Comparison of ENCODE assay signal across 13 cellular contexts in genomic region chr3:56985460-56986327, GRCh38.
DNase-seq lines count a peak whose midpoint lies in the region; ATAC-seq and TF ChIP-seq lines count a peak whose summit lies in the region.
"Had no signal": no experiment of that assay in that cellular context is flagged by ENCODE, and none has a peak within 500 bp of the region (broad histone marks: within the 10 kb centered on the region; RNA-seq: fewer than 3 reads in every experiment).

No MANE protein-coding gene starts in this region.

- no peak overlapping the region for H3K4ac ChIP-seq in H9 (ENCODE audit: low read depth, low read length)

- no peak overlapping the region for H2BK15ac ChIP-seq in H9 (ENCODE audit: low read depth, low read length)

- H3K79me1 ChIP-seq in H9 (ENCODE audit: insufficient read depth, low read depth, low read length, poor library complexity, severe bottlenecking), result no peaks in the 10 kb centered on the region

- DNase-seq in AG09309 (ENCODE audit: low read depth) (no peak), H9 (no peak), activated B cell treated with CpG ODN at 0.5 μM for 24 hours (no peak), foreskin keratinocyte (no peak), breast epithelium (ENCODE audit: low spot score in 2 of 2) (no peak), inferior parietal cortex (ENCODE audit: extremely low spot score) (no peak)
- DNase-seq in central memory CD4-positive, alpha-beta T cell, result no peak
- DNase-seq: Calu3, cerebellar nuclear complex, heart left ventricle, NCI-H187 treated with DMSO at 0.1 percent for 48 hours had no signal

- no peak overlapping the region for H3K4me3 Mint-ChIP-seq in H9
- no peak overlapping the region for H3K4me3 Mint-ChIP-seq in activated B cell treated with CpG ODN at 0.5 μM for 24 hours

- no peak overlapping the region for H2BK20ac ChIP-seq in H9 (ENCODE audit: low read depth, low read length, poor library complexity, severe bottlenecking)

- peak overlapping the region; percentile 41; the same call in 1 of the 2 replicates for H3K14ac ChIP-seq in H9 (ENCODE audit: insufficient read depth, low read length)

- no peaks in the 10 kb centered on the region for H3K79me2 ChIP-seq in H9 (ENCODE audit: insufficient read depth, low read length)

- no peak overlapping the region for H2AK5ac ChIP-seq in H9 (ENCODE audit: insufficient read length, low read length)

- POLR2A ChIA-PET in activated B cell treated with CpG ODN at 0.5 μM for 24 hours (lab: Charles Lee), result interaction anchor here (0.5 kb wide), 1 partner anchor 194 kb away, joined by 3 read pairs; no protein-coding TSS in a partner anchor

- H3K4me1 Mint-ChIP-seq in H9 (peaks cover 19 to 26% of the 10 kb centered on the region in 2 experiments), activated B cell treated with CpG ODN at 0.5 μM for 24 hours (peaks cover 3% of the 10 kb centered on the region)

- no peak overlapping the region for H3T11ph ChIP-seq in H9 (ENCODE audit: low read length)

- peaks cover 2% of the 10 kb centered on the region; the same call in 1 of the 2 replicates for H3K27me3 Mint-ChIP-seq in H9 (ENCODE audit: low read depth)
- peaks cover 12% of the 10 kb centered on the region for H3K27me3 Mint-ChIP-seq in activated B cell treated with CpG ODN at 0.5 μM for 24 hours

- H2BK5ac ChIP-seq in H9 (ENCODE audit: insufficient read length, low read length), result no peak overlapping the region

- H4K5ac ChIP-seq in H9 (ENCODE audit: insufficient read length, low read depth, low read length), result no peak overlapping the region

- H3K4me1 ChIP-seq in H9 (ENCODE audit: insufficient read depth, low read length), result no peaks in the 10 kb centered on the region; the same call in 1 of the 2 replicates
- peaks cover 7% of the 10 kb centered on the region for H3K4me1 ChIP-seq in foreskin keratinocyte
- H3K4me1 ChIP-seq in breast epithelium, result no peaks in the 10 kb centered on the region

- H3K4me2 ChIP-seq in H9 (ENCODE audit: insufficient read depth, insufficient read length, low read length), result no peak overlapping the region

- H3K36me3 Mint-ChIP-seq in H9 (ENCODE audit: insufficient read depth in 1 of 3, low read depth in 3 of 3), result no peaks in the 10 kb centered on the region
- H3K36me3 Mint-ChIP-seq in activated B cell treated with CpG ODN at 0.5 μM for 24 hours (ENCODE audit: low read depth), result no peaks in the 10 kb centered on the region

- intact Hi-C loops in activated B cell treated with CpG ODN at 0.5 μM for 24 hours (cut with micrococcal nuclease) (loop anchor here (2.0 kb wide), 1 partner anchor 69 kb away; no protein-coding TSS in a partner anchor), breast epithelium (cut with DNase I; ENCODE audit: low total_unique reads) (loop anchor here (10.0 kb wide), 1 partner anchor 281 kb away; no protein-coding TSS in a partner anchor)

- CTCF ChIA-PET in activated B cell treated with CpG ODN at 0.5 μM for 24 hours (lab: Charles Lee), result interaction anchor here (0.6 to 7.8 kb wide), 3 partner anchors 186 to 283 kb away, joined by 4 to 214 read pairs (median 108); partner anchors contain the start of gene ARHGEF3

- H3K27ac ChIP-seq in H9 (ENCODE audit: insufficient read length, low read depth, low read length) (no peak overlapping the region), foreskin keratinocyte (no peak overlapping the region), breast epithelium (no peak overlapping the region)
- H3K27ac ChIP-seq: heart left ventricle had no signal

- TF ChIP-seq POLR2A in breast epithelium (IDR thresholded peaks at IDR 0.05), result no peak

- H3K9me3 Mint-ChIP-seq in H9 (no peaks in the 10 kb centered on the region), activated B cell treated with CpG ODN at 0.5 μM for 24 hours (no peaks in the 10 kb centered on the region)

- H4K20me1 ChIP-seq in H9 (ENCODE audit: control insufficient read depth, insufficient read depth, insufficient read length), result no peaks in the 10 kb centered on the region

- H3K23me2 ChIP-seq in H9 (ENCODE audit: insufficient read length, low read depth, low read length, poor library complexity, severe bottlenecking), result no peaks in the 10 kb centered on the region

- no peak overlapping the region for H2BK12ac ChIP-seq in H9 (ENCODE audit: insufficient read length, low read depth, low read length)

- peak overlapping the region in 2 of 3 experiments; percentile 49 to 74; a peak in 2 of 7 replicates for H3K27ac Mint-ChIP-seq in H9
- no peak overlapping the region for H3K27ac Mint-ChIP-seq in activated B cell treated with CpG ODN at 0.5 μM for 24 hours

- H3K9me3 ChIP-seq in H9 (ENCODE audit: control insufficient read depth, low read depth, low read length) (no peaks in the 10 kb centered on the region), breast epithelium (no peaks in the 10 kb centered on the region)
- H3K9me3 ChIP-seq: heart left ventricle, right atrium auricular region had no signal

- no peak overlapping the region for H3K18ac ChIP-seq in H9 (ENCODE audit: insufficient read length, low read depth, low read length)

- no peak overlapping the region for H2BK120ac ChIP-seq in H9 (ENCODE audit: low read depth, low read length, poor library complexity, severe bottlenecking)

- H3K9ac ChIP-seq in H9 (ENCODE audit: extremely low read depth, insufficient read length, low read length), result no peak overlapping the region

- peak; percentile 12 for TF ChIP-seq CTCF in AG09309 (IDR thresholded peaks at IDR 0.05; ENCODE audit: control insufficient read depth, insufficient read depth, low read depth, low read length, missing control alignments)
- TF ChIP-seq CTCF in H9 (conservative IDR thresholded peaks at IDR 0.05), result no peak
- TF ChIP-seq CTCF in activated B cell treated with CpG ODN at 0.5 μM for 24 hours (IDR thresholded peaks at IDR 0.05), result no peak
- TF ChIP-seq CTCF in foreskin keratinocyte (conservative IDR thresholded peaks at IDR 0.05), result peak; percentile 5
- no peak for TF ChIP-seq CTCF in breast epithelium (IDR thresholded peaks at IDR 0.05)

- H3K27me3 ChIP-seq in H9 (ENCODE audit: insufficient read depth, low read length) (no peaks in the 10 kb centered on the region), foreskin keratinocyte (no peaks in the 10 kb centered on the region), breast epithelium (no peaks in the 10 kb centered on the region)
- H3K27me3 ChIP-seq: heart left ventricle, right atrium auricular region had no signal

- WGBS in H9 (ENCODE audit: extremely low coverage, insufficient read length, low lambda C conversion rate), result no CpG with 5 or more reads among the region's 11 CpGs

- H3K36me3 ChIP-seq in breast epithelium, result no peaks in the 10 kb centered on the region
- H3K36me3 ChIP-seq: heart left ventricle, right atrium auricular region had no signal

- no peak overlapping the region for H3K56ac ChIP-seq in H9 (ENCODE audit: insufficient read length, low read depth, low read length)

- no peak overlapping the region for H3K23ac ChIP-seq in H9 (ENCODE audit: insufficient read length, low read depth, low read length)

- no peak overlapping the region for H4K8ac ChIP-seq in H9 (replicated peaks; ENCODE audit: insufficient read length, low read depth, low read length)

- ATAC-seq in activated B cell treated with CpG ODN at 0.5 μM for 24 hours (ENCODE audit: low read depth) (peak; percentile 21), foreskin keratinocyte (no peak), HG02623 (IDR thresholded peaks at IDR 0.05; ENCODE audit: unreplicated experiment) (no peak)
- ATAC-seq: heart left ventricle had no signal

- no peak overlapping the region for H2AFZ ChIP-seq in H9 (ENCODE audit: low read length)

- H3K4me3 ChIP-seq in AG09309 (ENCODE audit: control insufficient read depth, low read depth, low read length), result no peak overlapping the region
- H3K4me3 ChIP-seq in breast epithelium, result no peak overlapping the region
- H3K4me3 ChIP-seq: heart left ventricle, right atrium auricular region had no signal

- H4K91ac ChIP-seq in H9 (ENCODE audit: insufficient read length, low read depth, low read length), result no peak overlapping the region

Comparison
In these comparisons a context has a peak if more than half of its experiments do, and no peak if none do; other contexts are left out.
1. CTCF ChIP-seq: peak in AG09309 (single experiment) and foreskin keratinocyte (single experiment); none in H9 (single experiment), activated B cell treated with CpG ODN at 0.5 μM for 24 hours (single experiment) and breast epithelium (0 of 3).